ENCODE assay signal across 21 cellular contexts in genomic region chr9:131666029-131666428, GRCh38.
DNase-seq lines count a peak whose midpoint lies in the region; ATAC-seq, FAIRE-seq and TF ChIP-seq lines count a peak whose summit lies in the region.
"Had no signal": no experiment of that assay in that cellular context is flagged by ENCODE, and none has a peak within 500 bp of the region (broad histone marks: within the 10 kb centered on the region; RNA-seq: fewer than 3 reads in every experiment).

No MANE protein-coding gene starts in this region.

- no peak overlapping the region for H3K4me3 ChIP-seq in GM23248
- H3K4me3 ChIP-seq in astrocyte of the spinal cord (ENCODE audit: low read depth, low read length) = no peak overlapping the region
- H3K4me3 ChIP-seq in psoas muscle = no peak overlapping the region
- H3K4me3 ChIP-seq: breast epithelium, right atrium auricular region, tibial nerve had no signal

- FAIRE-seq in GM19239 (lab: Jason Lieb, UNC) = no peak

- no peak overlapping the region for H2AFZ ChIP-seq in GM23248

- no peaks in the 10 kb centered on the region for H4K20me1 ChIP-seq in GM23248 (ENCODE audit: insufficient read depth)

- TF ChIP-seq CTCF in astrocyte of the spinal cord (IDR thresholded peaks at IDR 0.05; ENCODE audit: low read depth, low read length) (no peak), psoas muscle (IDR thresholded peaks at IDR 0.05) (no peak)

- no peaks in the 10 kb centered on the region for H3K9me2 ChIP-seq in GM23248 (ENCODE audit: insufficient read depth)

- peak overlapping the region; percentile 34 for H3K27ac Mint-ChIP-seq in T-helper 2 cell treated with Interferon-gamma antibody and Interleukin-4, amounts not matched to agents 5 μg/mL and 100 μg/mL, for 36 hours
- H3K27ac Mint-ChIP-seq in naive B cell = peak overlapping the region in 5 of 6 donors; percentile 12 to 98 (median 86)

- no peak overlapping the region for H3K9ac ChIP-seq in GM23248

- in situ Hi-C loops in GM23248 (cut with MboI) = no loop called here
- in situ Hi-C loops in astrocyte of the spinal cord (cut with HindIII; ENCODE audit: low sequenced_read_pairs) = no loop called here

- DNase-seq in T-helper 2 cell treated with Interferon-gamma antibody and Interleukin-4, amounts not matched to agents 5 μg/mL and 100 μg/mL, for 36 hours (ENCODE audit: low spot score) = no peak
- DNase-seq in T-helper 2 cell (no peak), GM23248 (peak; percentile 63), astrocyte of the spinal cord (ENCODE audit: low read depth, low spot score) (peak; percentile 64), naive B cell (no peak), HPDE6-E6E7 (ENCODE audit: extremely low spot score) (no peak), psoas muscle (no peak), GM19239 (ENCODE audit: insufficient read length, low spot score) (no peak)
- DNase-seq: C1 segment of cervical spinal cord; DMS53; H9; MV-4-11; NCI-H1930; NCI-H510A treated with DMSO at 0.1 percent for 48 hours; nucleus accumbens; SHP77 treated with DMSO at 0.1 percent for 48 hours; stimulated activated CD4-positive, alpha-beta T cell treated with anti-CD3 and anti-CD28 coated beads, Interleukin-15, amount 100 ng/mL, for 24 hours had no signal

- H3F3A ChIP-seq in GM23248 (ENCODE audit: insufficient read depth) = peaks cover 12% of the 10 kb centered on the region

- no peaks in the 10 kb centered on the region for H3K9me3 Mint-ChIP-seq in T-helper 2 cell treated with Interferon-gamma antibody and Interleukin-4, amounts not matched to agents 5 μg/mL and 100 μg/mL, for 36 hours
- H3K9me3 Mint-ChIP-seq in naive B cell = no peaks in the 10 kb centered on the region
- H3K9me3 Mint-ChIP-seq: activated naive CD4-positive, alpha-beta T cell treated with anti-CD3 and anti-CD28 coated beads, Interleukin-2, amount 50 U/mL, for 72 hours had no signal

- H3K9me3 ChIP-seq in GM23248 (ENCODE audit: low read depth) (no peaks in the 10 kb centered on the region), psoas muscle (no peaks in the 10 kb centered on the region)
- H3K9me3 ChIP-seq: breast epithelium, right atrium auricular region, tibial nerve had no signal

- peaks cover 80% of the 10 kb centered on the region for H3K4me1 Mint-ChIP-seq in T-helper 2 cell treated with Interferon-gamma antibody and Interleukin-4, amounts not matched to agents 5 μg/mL and 100 μg/mL, for 36 hours (ENCODE audit: low read depth)
- peaks cover 72 to 91% (median 82%) of the 10 kb centered on the region in 3 donors for H3K4me1 Mint-ChIP-seq in naive B cell

- H3K4me1 ChIP-seq in GM23248 (ENCODE audit: insufficient read depth) = peaks cover 28% of the 10 kb centered on the region
- peaks cover 49% of the 10 kb centered on the region for H3K4me1 ChIP-seq in psoas muscle

- no peak overlapping the region for H3K4me2 ChIP-seq in GM23248 (ENCODE audit: unreplicated experiment)

- 51 to 59% methylated on average over 4 of the region's 4 CpGs for WGBS in GM23248 (ENCODE audit: low coverage in 1 of 2, low lambda C conversion rate in 2 of 2, missing lambda C conversion rate in 2 of 2), 2 experiments
- 50 to 65% (median 50%) methylated on average over 4 of the region's 4 CpGs for WGBS in psoas muscle, 3 donors

- peaks cover 22% of the 10 kb centered on the region for H3K36me3 Mint-ChIP-seq in T-helper 2 cell treated with Interferon-gamma antibody and Interleukin-4, amounts not matched to agents 5 μg/mL and 100 μg/mL, for 36 hours (ENCODE audit: low read depth)
- peaks cover 4 to 5% of the 10 kb centered on the region in 2 donors for H3K36me3 Mint-ChIP-seq in naive B cell

- H3K79me2 ChIP-seq in GM23248 (ENCODE audit: insufficient read depth) = peaks cover 74% of the 10 kb centered on the region

- no peaks in the 10 kb centered on the region for H3K36me3 ChIP-seq in GM23248 (ENCODE audit: low read depth)
- no peaks in the 10 kb centered on the region for H3K36me3 ChIP-seq in psoas muscle (ENCODE audit: insufficient read depth in 1 of 2, low read depth in 1 of 2)
- H3K36me3 ChIP-seq: breast epithelium, right atrium auricular region, tibial nerve had no signal

- H3K27me3 ChIP-seq in GM23248 (replicated peaks; ENCODE audit: insufficient read depth) (no peaks in the 10 kb centered on the region), psoas muscle (ENCODE audit: insufficient read depth in 3 of 3, low read length in 2 of 3) (no peaks in the 10 kb centered on the region)
- H3K27me3 ChIP-seq: breast epithelium, right atrium auricular region, tibial nerve had no signal

- ATAC-seq in naive B cell (ENCODE audit: low read depth in 2 of 2) (no peak), psoas muscle (no peak)
- ATAC-seq: activated naive CD4-positive, alpha-beta T cell treated with anti-CD3 and anti-CD28 coated beads, Interleukin-2, amount 50 U/mL, for 72 hours had no signal

- H3K27me3 Mint-ChIP-seq in T-helper 2 cell treated with Interferon-gamma antibody and Interleukin-4, amounts not matched to agents 5 μg/mL and 100 μg/mL, for 36 hours (ENCODE audit: low read depth) = no peaks in the 10 kb centered on the region
- H3K27me3 Mint-ChIP-seq in naive B cell = no peaks in the 10 kb centered on the region

- H3K27ac ChIP-seq in GM23248 = no peak overlapping the region
- no peak overlapping the region for H3K27ac ChIP-seq in psoas muscle
- H3K27ac ChIP-seq: breast epithelium, tibial nerve had no signal

- intact Hi-C loops in psoas muscle (cut with DNase I) = no loop called here

- peak overlapping the region; percentile 21 for H3K4me3 Mint-ChIP-seq in T-helper 2 cell treated with Interferon-gamma antibody and Interleukin-4, amounts not matched to agents 5 μg/mL and 100 μg/mL, for 36 hours
- peak overlapping the region in 4 of 8 donors; percentile 12 to 67 (median 22) for H3K4me3 Mint-ChIP-seq in naive B cell
- H3K4me3 Mint-ChIP-seq: H9 had no signal

Comparison
In these comparisons a context has a peak if more than half of its experiments do, and no peak if none do; other contexts are left out.
1. DNase-seq: peak in GM23248 (single experiment) and astrocyte of the spinal cord (single experiment); none in T-helper 2 cell treated with Interferon-gamma antibody and Interleukin-4, amounts not matched to agents 5 μg/mL and 100 μg/mL, for 36 hours (single experiment), T-helper 2 cell (0 of 5), naive B cell (single experiment), HPDE6-E6E7 (single experiment), psoas muscle (0 of 2) and GM19239 (single experiment).